ENCODE assay signal across 21 cellular contexts in genomic region chr5:52888363-52888762, GRCh38.
"Had no signal": no experiment of that assay in that cellular context is flagged by ENCODE, and none has a peak within 500 bp of the region (broad histone marks: within the 10 kb centered on the region; RNA-seq: fewer than 3 reads in every experiment).

No MANE protein-coding gene starts in this region.

- H3K4me2 ChIP-seq: KMS-11, SK-N-SH had no signal

- ATAC-seq: K562 had no signal

- H3K9me3 Mint-ChIP-seq: IgD-negative memory B cell had no signal

- DNase-seq: Kasumi-1, MM.1S, NCI-H1092 treated with DMSO at 0.1 percent for 48 hours, NCI-H1436, NCI-H187, NCI-H2029, NCI-H2081 treated with DMSO at 0.1 percent for 48 hours, NCI-H2171, NCI-H226, NCI-H446, NCI-H510A, NCI-H524 treated with DMSO at 0.1 percent for 48 hours, NCI-H69, NCI-H774, Right ventricle myocardium superior, RPMI8226, SK-N-SH had no signal

- H3K9ac ChIP-seq: KMS-11, SK-N-SH had no signal

- H3K4me3 ChIP-seq: K562 had no signal

- FAIRE-seq: K562, RCC 7860 had no signal

- H3K9me3 ChIP-seq: SK-N-SH had no signal

- H3K27ac ChIP-seq: KMS-11 had no signal

- H3K36me3 Mint-ChIP-seq: IgD-negative memory B cell had no signal

- H3K4me1 Mint-ChIP-seq: IgD-negative memory B cell had no signal

- H3K27ac Mint-ChIP-seq: IgD-negative memory B cell had no signal
